In genomic region chr10:70297224-70297623, GRCh38 we compare ENCODE assay signal across 18 cellular contexts. TPM values are rescaled to one million over a fixed set of nuclear protein-coding genes. Genes with fewer than 3 reads are reported as not detected.
DNase-seq lines count a peak whose midpoint lies in the region; ATAC-seq and TF ChIP-seq lines count a peak whose summit lies in the region.
"Had no signal": no experiment of that assay in that cellular context is flagged by ENCODE, and none has a peak within 500 bp of the region (broad histone marks: within the 10 kb centered on the region; RNA-seq: fewer than 3 reads in every experiment).

No MANE protein-coding gene starts in this region.

- H4K8ac ChIP-seq in mesenchymal stem cell (ENCODE audit: low read length) = no peak overlapping the region

- no peak overlapping the region for H2BK15ac ChIP-seq in mesenchymal stem cell (ENCODE audit: low read depth, poor library complexity, severe bottlenecking)

- no peak overlapping the region for H3K18ac ChIP-seq in mesenchymal stem cell (ENCODE audit: low read depth in 1 of 2, low read length in 2 of 2)

- H3K9me3 ChIP-seq in adipocyte (ENCODE audit: control insufficient read depth, low read length) (no peaks in the 10 kb centered on the region), mesenchymal stem cell (ENCODE audit: control insufficient read depth, low read length) (no peaks in the 10 kb centered on the region)

- no peak overlapping the region for H2AFZ ChIP-seq in mesenchymal stem cell (ENCODE audit: low read depth, low read length)

- no peak overlapping the region for H3K4me3 Mint-ChIP-seq in CD14-positive monocyte
- H3K4me3 Mint-ChIP-seq: activated naive CD8-positive, alpha-beta T cell; activated T-helper 1 cell treated with anti-CD3 and anti-CD28 coated beads, Interleukin-12 subunit alpha, Interleukin-12 subunit beta, Interleukin-2, Interleukin-4 antibody, amounts not matched to agents 30 ng/mL and 10 ng/mL and 1 ng/mL, durations not matched to agents 14 hours and 24 hours and 36 hours; CD8-positive, alpha-beta T cell; dendritic cell treated with granulocyte-macrophage colony-stimulating factor and Interleukin-4, amounts not matched to agents 40 ng/mL and 50 ng/mL, for 4 days had no signal

- H3K4me1 Mint-ChIP-seq in CD14-positive monocyte = peaks cover 72% of the 10 kb centered on the region

- intact Hi-C loops in CD14-positive monocyte (cut with micrococcal nuclease) = loop anchor here in 1 of 2 donors (5.0 kb wide), 1 partner anchor 35 kb away; no protein-coding TSS in a partner anchor

- no peak overlapping the region for H3K4ac ChIP-seq in mesenchymal stem cell (ENCODE audit: low read depth in 1 of 2, low read length in 2 of 2)

- peaks cover 3 to 6% of the 10 kb centered on the region in 2 donors for H3K36me3 Mint-ChIP-seq in CD14-positive monocyte
- H3K36me3 Mint-ChIP-seq: activated naive CD8-positive, alpha-beta T cell; CD8-positive, alpha-beta T cell had no signal

- H3K4me3 ChIP-seq in adipocyte (ENCODE audit: low read length) (no peak overlapping the region), mesenchymal stem cell (ENCODE audit: insufficient read depth in 1 of 2, low read depth in 1 of 2, low read length in 2 of 2) (peak overlapping the region in 1 of 2 experiments; percentile 4), skin epidermis (no peak overlapping the region)

- no peak overlapping the region for H4K91ac ChIP-seq in mesenchymal stem cell (ENCODE audit: low read length)

- no peak for DNase-seq in CD14-positive monocyte (ENCODE audit: low spot score)
- DNase-seq in adipocyte (ENCODE audit: low read depth) = no peak
- DNase-seq in mesenchymal stem cell = no peak
- no peak for DNase-seq in Ammon's horn (ENCODE audit: low spot score)
- DNase-seq in RPMI8226 = no peak
- no peak for DNase-seq in stimulated activated CD4-positive, alpha-beta T cell treated with anti-CD3 and anti-CD28 coated beads, Interleukin-12 subunit alpha, Interleukin-12 subunit beta, amount 100 ng/mL, for 4 hours
- DNase-seq: CD8-positive, alpha-beta T cell; DND-41; MM.1S; NCI-H146; stimulated activated CD4-positive, alpha-beta T cell treated with anti-CD3 and anti-CD28 coated beads, Interleukin-4, amount 100 ng/mL, for 24 hours had no signal

- H3K14ac ChIP-seq in mesenchymal stem cell (ENCODE audit: low read length in 2 of 2) = no peak overlapping the region

- H3K9me3 Mint-ChIP-seq in CD14-positive monocyte = peaks cover 0 to 2% (median 0%) of the 10 kb centered on the region in 7 donors
- H3K9me3 Mint-ChIP-seq: activated T-helper 1 cell treated with anti-CD3 and anti-CD28 coated beads, Interleukin-12 subunit alpha, Interleukin-12 subunit beta, Interleukin-2, Interleukin-4 antibody, amounts not matched to agents 30 ng/mL and 10 ng/mL and 1 ng/mL, durations not matched to agents 14 hours and 24 hours and 36 hours; CD8-positive, alpha-beta T cell; dendritic cell treated with granulocyte-macrophage colony-stimulating factor and Interleukin-4, amounts not matched to agents 40 ng/mL and 50 ng/mL, for 4 days had no signal

- no peak overlapping the region for H3K4me2 ChIP-seq in mesenchymal stem cell (ENCODE audit: low read length, poor library complexity, severe bottlenecking)

- H3K23ac ChIP-seq in mesenchymal stem cell (ENCODE audit: low read length in 2 of 2) = no peak overlapping the region

- H3K36me3 ChIP-seq in adipocyte (ENCODE audit: control insufficient read depth, insufficient read depth, low read length, severe bottlenecking) (no peaks in the 10 kb centered on the region), mesenchymal stem cell (ENCODE audit: control insufficient read depth in 1 of 2, insufficient read depth in 2 of 2, low read depth in 1 of 2, low read length in 2 of 2) (peaks cover 0 to 27% of the 10 kb centered on the region in 2 experiments)

- H3K27ac ChIP-seq in mesenchymal stem cell (ENCODE audit: low read length, poor library complexity, severe bottlenecking) (no peak overlapping the region), skin epidermis (peak overlapping the region in 15 of 21 experiments; percentile 12 to 70 (median 52))

- no peaks in the 10 kb centered on the region for H3K27me3 ChIP-seq in adipocyte (replicated peaks; ENCODE audit: control insufficient read depth, insufficient read depth, low read length)
- H3K27me3 ChIP-seq in mesenchymal stem cell (ENCODE audit: control insufficient read depth in 1 of 2, insufficient read depth in 1 of 2, low read length in 2 of 2) = peaks cover 0 to 8% of the 10 kb centered on the region in 2 experiments

- H2BK120ac ChIP-seq in mesenchymal stem cell (ENCODE audit: low read depth, low read length) = no peak overlapping the region

- peaks cover 25% of the 10 kb centered on the region for H3K4me1 ChIP-seq in adipocyte (ENCODE audit: control insufficient read depth, insufficient read depth, low read length)
- peaks cover 7% of the 10 kb centered on the region for H3K4me1 ChIP-seq in mesenchymal stem cell (ENCODE audit: control insufficient read depth, insufficient read depth, low read depth, low read length)

- no peak overlapping the region for H2BK12ac ChIP-seq in mesenchymal stem cell (ENCODE audit: low read length in 2 of 2)

- H3K27me3 Mint-ChIP-seq in CD14-positive monocyte (ENCODE audit: low read depth in 3 of 3) = peaks cover 0 to 1% (median 0%) of the 10 kb centered on the region in 3 donors
- H3K27me3 Mint-ChIP-seq: activated naive CD8-positive, alpha-beta T cell had no signal

- H2BK5ac ChIP-seq in mesenchymal stem cell (ENCODE audit: low read depth, low read length, poor library complexity, severe bottlenecking) = no peak overlapping the region

- H3K79me1 ChIP-seq in mesenchymal stem cell (replicated peaks; ENCODE audit: low read length, poor library complexity, severe bottlenecking) = no peaks in the 10 kb centered on the region

- no peak overlapping the region for H2AK5ac ChIP-seq in mesenchymal stem cell (ENCODE audit: low read length, severe bottlenecking)

- peak overlapping the region in 5 of 7 donors; percentile 15 to 92 (median 89) for H3K27ac Mint-ChIP-seq in CD14-positive monocyte
- H3K27ac Mint-ChIP-seq: activated naive CD8-positive, alpha-beta T cell; activated T-helper 1 cell treated with anti-CD3 and anti-CD28 coated beads, Interleukin-12 subunit alpha, Interleukin-12 subunit beta, Interleukin-2, Interleukin-4 antibody, amounts not matched to agents 30 ng/mL and 10 ng/mL and 1 ng/mL, durations not matched to agents 14 hours and 24 hours and 36 hours; CD8-positive, alpha-beta T cell had no signal

- peak overlapping the region; percentile 77 for H3K9ac ChIP-seq in adipocyte (ENCODE audit: low read length)
- peak overlapping the region; percentile 73 for H3K9ac ChIP-seq in mesenchymal stem cell (ENCODE audit: low read length)

- ATAC-seq in GM21528 (IDR thresholded peaks at IDR 0.05; ENCODE audit: low FRiP score, unreplicated experiment) = no peak
- ATAC-seq: CD8-positive, alpha-beta T cell had no signal

- WGBS in mesenchymal stem cell = 71% methylated on average over 5 of the region's 5 CpGs

- no peak for TF ChIP-seq CTCF in CD14-positive monocyte (IDR thresholded peaks at IDR 0.05)

RNA-seq across cellular contexts. Expression of gene NPFFR1, which starts 13.4 kb away (rescaled TPM):
- polyA plus RNA-seq in CD14-positive monocyte = not detected
- polyA plus RNA-seq in mesenchymal stem cell (2013, experiment 1 of 2) = under 0.01 TPM
- polyA plus RNA-seq in mesenchymal stem cell (2013, experiment 2 of 2) = under 0.01 TPM
- polyA plus RNA-seq: endothelial cell of umbilical vein, IMR-90 had no signal
